ENCODE assay signal across 13 cellular contexts in genomic region chr19:54952591-54953344, GRCh38. TPM values are rescaled to one million over a fixed set of nuclear protein-coding genes. Genes with fewer than 3 reads are reported as not detected.
A peak's percentile ranks its signal among the peaks of the same experiment; 100 is the strongest.
DNase-seq lines count a peak whose midpoint lies in the region; ATAC-seq, FAIRE-seq and TF ChIP-seq lines count a peak whose summit lies in the region.
"Had no signal": no experiment of that assay in that cellular context is flagged by ENCODE, and none has a peak within 500 bp of the region (broad histone marks: within the 10 kb centered on the region; RNA-seq: fewer than 3 reads in every experiment).

No MANE protein-coding gene starts in this region.

- H3K9me3 ChIP-seq in astrocyte (ENCODE audit: insufficient read depth, low read depth, low read length) (peaks cover 2% of the 10 kb centered on the region), lower lobe of right lung (no peaks in the 10 kb centered on the region)

- no peaks in the 10 kb centered on the region for H3K79me2 ChIP-seq in astrocyte (ENCODE audit: insufficient read depth, low read length)

- peak; percentile 59 to 68 for ATAC-seq in lower lobe of right lung
- ATAC-seq: stimulated activated memory B cell treated with anti-CD40 and anti-IgM and Interleukin-4, amounts not matched to agents 10 μg/mL and 1 μg/mL and 100 μg/mL, for 72 hours had no signal

- peak overlapping the region; percentile 22 for H3K4me2 ChIP-seq in astrocyte (ENCODE audit: low read length)

- H3K27ac Mint-ChIP-seq in Calu3 (ENCODE audit: unreplicated experiment) (no peak overlapping the region), astrocyte (ENCODE audit: unreplicated experiment) (peak overlapping the region; percentile 62)
- H3K27ac Mint-ChIP-seq: activated naive CD8-positive, alpha-beta T cell; nephron; stimulated activated memory B cell treated with anti-CD40 and anti-IgM and Interleukin-4, amounts not matched to agents 10 μg/mL and 1 μg/mL and 100 μg/mL, for 72 hours had no signal

- H3K4me1 ChIP-seq in astrocyte (ENCODE audit: insufficient read depth, low read length) (no peaks in the 10 kb centered on the region), lower lobe of right lung (no peaks in the 10 kb centered on the region)

- H4K20me1 ChIP-seq in astrocyte (ENCODE audit: insufficient read depth, low read length) = no peaks in the 10 kb centered on the region

- H3K4me3 Mint-ChIP-seq in Calu3 (ENCODE audit: low read depth, unreplicated experiment) (no peak overlapping the region), astrocyte (ENCODE audit: unreplicated experiment) (no peak overlapping the region)
- H3K4me3 Mint-ChIP-seq: activated naive CD8-positive, alpha-beta T cell; nephron; stimulated activated memory B cell treated with anti-CD40 and anti-IgM and Interleukin-4, amounts not matched to agents 10 μg/mL and 1 μg/mL and 100 μg/mL, for 72 hours had no signal

- no peaks in the 10 kb centered on the region for H3K36me3 ChIP-seq in astrocyte (ENCODE audit: insufficient read depth, low read length)
- H3K36me3 ChIP-seq in lower lobe of right lung = no peaks in the 10 kb centered on the region

- H3K27ac ChIP-seq in astrocyte (ENCODE audit: low read depth, low read length) (peak overlapping the region; percentile 85), lower lobe of right lung (no peak overlapping the region)

- peak overlapping the region; percentile 77 for H3K9ac ChIP-seq in astrocyte (ENCODE audit: low read length)

- peaks cover 16% of the 10 kb centered on the region for H3K27me3 Mint-ChIP-seq in Calu3 (ENCODE audit: unreplicated experiment)
- H3K27me3 Mint-ChIP-seq in astrocyte (ENCODE audit: low read depth, unreplicated experiment) = peaks cover 3% of the 10 kb centered on the region

- no peak overlapping the region for H3K4me3 ChIP-seq in astrocyte (ENCODE audit: insufficient read depth, low read depth, low read length)
- H3K4me3 ChIP-seq in lower lobe of right lung = no peak overlapping the region

- H2AFZ ChIP-seq in astrocyte (ENCODE audit: low read depth, low read length) = no peak overlapping the region

- CTCF ChIA-PET in Calu3 (lab: Charles Lee) = no interaction called here

- no peaks in the 10 kb centered on the region for H3K27me3 ChIP-seq in astrocyte (ENCODE audit: insufficient read depth, low read length)
- no peaks in the 10 kb centered on the region for H3K27me3 ChIP-seq in lower lobe of right lung (ENCODE audit: low read depth)

- intact Hi-C loops in Calu3 (cut with micrococcal nuclease; ENCODE audit: unreplicated experiment) = no loop called here
- intact Hi-C loops in lower lobe of right lung (cut with DNase I) = no loop called here

- H3K9me3 Mint-ChIP-seq in Calu3 (ENCODE audit: low read depth, unreplicated experiment) (no peaks in the 10 kb centered on the region), astrocyte (ENCODE audit: unreplicated experiment) (peaks cover 2% of the 10 kb centered on the region)
- H3K9me3 Mint-ChIP-seq: stimulated activated memory B cell treated with anti-CD40 and anti-IgM and Interleukin-4, amounts not matched to agents 10 μg/mL and 1 μg/mL and 100 μg/mL, for 72 hours had no signal

- TF ChIP-seq CTCF in Calu3 (IDR thresholded peaks at IDR 0.05; ENCODE audit: unreplicated experiment) = no peak
- no peak for TF ChIP-seq CTCF in astrocyte (IDR thresholded peaks at IDR 0.05; ENCODE audit: insufficient read depth, low read depth, low read length)
- TF ChIP-seq CTCF in lower lobe of right lung (IDR thresholded peaks at IDR 0.05) = no peak

- H3K36me3 Mint-ChIP-seq in Calu3 (ENCODE audit: insufficient read depth, unreplicated experiment) = no peaks in the 10 kb centered on the region
- no peaks in the 10 kb centered on the region for H3K36me3 Mint-ChIP-seq in astrocyte (ENCODE audit: low read depth, unreplicated experiment)
- H3K36me3 Mint-ChIP-seq: activated naive CD8-positive, alpha-beta T cell; stimulated activated memory B cell treated with anti-CD40 and anti-IgM and Interleukin-4, amounts not matched to agents 10 μg/mL and 1 μg/mL and 100 μg/mL, for 72 hours had no signal

- DNase-seq in Calu3 (peak; percentile 14), NCI-H2227 (lab: John Stamatoyannopoulos, UW; ENCODE audit: unreplicated experiment) (peak; percentile 69), astrocyte (ENCODE audit: low read depth) (peak; percentile 95), lower lobe of right lung (peak; percentile 74), DMS79 (lab: John Stamatoyannopoulos, UW) (no peak), SKM-1 (lab: John Stamatoyannopoulos, UW; ENCODE audit: unreplicated experiment) (no peak)
- no peak for DNase-seq in activated CD4-positive, CD25-positive, alpha-beta regulatory T cell treated with anti-CD3 and anti-CD28 coated beads, Interleukin-2, amount 50 U/mL, for 72 hours
- DNase-seq in activated CD4-positive, CD25-positive, alpha-beta regulatory T cell (lab: John Stamatoyannopoulos, UW) = no peak
- DNase-seq: NCI-H2081 treated with DMSO at 0.1 percent for 48 hours had no signal

- no TSS peak for BruUV-seq in Calu3 (replicated peaks; lab: Mats Ljungman, UMichigan)

- FAIRE-seq in astrocyte (lab: Jason Lieb, UNC) = no peak

- H3K4me1 Mint-ChIP-seq in Calu3 (ENCODE audit: low read depth, unreplicated experiment) (no peaks in the 10 kb centered on the region), astrocyte (ENCODE audit: low read depth, unreplicated experiment) (peaks cover 3% of the 10 kb centered on the region)
- H3K4me1 Mint-ChIP-seq: nephron had no signal

RNA-seq across cellular contexts. Expression of gene NLRP7, which starts 5.4 kb away (rescaled TPM):
- total RNA-seq in Calu3 (2022) = not detected in 2 replicates
- total RNA-seq in astrocyte = not detected in 2 replicates
- total RNA-seq in lower lobe of right lung = 0.15 TPM

RNA-seq across cellular contexts. Expression of gene NLRP2, which starts 13.4 kb away (rescaled TPM):
- 100 and 111 TPM in 2 replicates for total RNA-seq in Calu3 (2022)
- 0.27 TPM in 1 of 2 replicates, not detected in the other for total RNA-seq in astrocyte
- total RNA-seq in lower lobe of right lung = 22.7 TPM
- total RNA-seq: SK-MEL-5 had no signal

RNA-seq across cellular contexts. Expression of gene NCR1, which starts 46.8 kb away (rescaled TPM):
- total RNA-seq in Calu3 (2022) (not detected in 2 replicates), astrocyte (not detected in 2 replicates), lower lobe of right lung (2.4 TPM)
- total RNA-seq: SK-MEL-5 had no signal

Comparison
In these comparisons a context has a peak if more than half of its experiments do, and no peak if none do; other contexts are left out.
1. DNase-seq: peak in Calu3 (single experiment), NCI-H2227 (single experiment), astrocyte (single experiment) and lower lobe of right lung (single experiment); none in activated CD4-positive, CD25-positive, alpha-beta regulatory T cell treated with anti-CD3 and anti-CD28 coated beads, Interleukin-2, amount 50 U/mL, for 72 hours (single experiment), activated CD4-positive, CD25-positive, alpha-beta regulatory T cell (0 of 4), DMS79 (single experiment) and SKM-1 (single experiment).
2. RNA of gene NLRP2, which starts 13.4 kb away (total RNA-seq): 100 to 111 TPM in Calu3 and 22.7 TPM in lower lobe of right lung (single experiment); 0.27 TPM in astrocyte; every median in the first group is over 10 times any median in the second.